In genomic region chr19:51166846-51167490, GRCh38 we compare ENCODE assay signal across 10 cellular contexts. TPM values are rescaled to one million over a fixed set of nuclear protein-coding genes. Genes with fewer than 3 reads are reported as not detected.
DNase-seq lines count a peak whose midpoint lies in the region; ATAC-seq and TF ChIP-seq lines count a peak whose summit lies in the region.
"Had no signal": no experiment of that assay in that cellular context is flagged by ENCODE, and none has a peak within 500 bp of the region (broad histone marks: within the 10 kb centered on the region; RNA-seq: fewer than 3 reads in every experiment).

No MANE protein-coding gene starts in this region.

- peak; percentile 27 for DNase-seq in GF-D8 (lab: John Stamatoyannopoulos, UW)
- peak; percentile 92 for DNase-seq in NB4 (ENCODE audit: low read depth)
- DNase-seq in activated naive CD4-positive, alpha-beta T cell treated with anti-CD3 and anti-CD28 coated beads, Interleukin-2, amount 50 U/mL, for 72 hours (ENCODE audit: low spot score in 2 of 2), result no peak
- no peak for DNase-seq in prostate gland (ENCODE audit: low spot score)
- no peak for DNase-seq in DMS79 treated with DMSO at 0.1 percent for 48 hours (lab: John Stamatoyannopoulos, UW)
- no peak for DNase-seq in PC-3
- no peak for DNase-seq in OCI-M2 (lab: John Stamatoyannopoulos, UW; ENCODE audit: unreplicated experiment)
- DNase-seq: NCI-H2107 had no signal

- H3K9ac ChIP-seq in PC-3 (ENCODE audit: low read length), result no peak overlapping the region

- ATAC-seq in activated naive CD4-positive, alpha-beta T cell treated with anti-CD3 and anti-CD28 coated beads, Interleukin-2, amount 50 U/mL, for 72 hours, result peak; percentile 44 to 89
- no peak for ATAC-seq in PC-3

- H3K36me3 ChIP-seq in neutrophil (no peaks in the 10 kb centered on the region), prostate gland (no peaks in the 10 kb centered on the region), PC-3 (ENCODE audit: low read depth, low read length) (no peaks in the 10 kb centered on the region)
- H3K36me3 ChIP-seq: cardiac muscle cell had no signal

- no peak overlapping the region for H2AFZ ChIP-seq in PC-3 (ENCODE audit: low read length)

- POLR2A ChIA-PET in PC-3 (lab: Charles Lee; ENCODE audit: unreplicated experiment), result no interaction called here

- no peaks in the 10 kb centered on the region for H3K9me3 Mint-ChIP-seq in activated naive CD4-positive, alpha-beta T cell treated with anti-CD3 and anti-CD28 coated beads, Interleukin-2, amount 50 U/mL, for 72 hours

- BruUV-seq in PC-3 (replicated peaks; lab: Mats Ljungman, UMichigan), result no TSS peak

- intact Hi-C loops in prostate gland (cut with DNase I), result no loop called here
- intact Hi-C loops in PC-3 (cut with micrococcal nuclease), result no loop called here

- H4K20me1 ChIP-seq in PC-3 (ENCODE audit: low read length), result no peaks in the 10 kb centered on the region

- H3K27ac ChIP-seq in neutrophil (peak overlapping the region; percentile 65), prostate gland (no peak overlapping the region), PC-3 (ENCODE audit: low read length) (no peak overlapping the region)
- H3K27ac ChIP-seq: cardiac muscle cell had no signal

- H3K9me2 ChIP-seq in PC-3 (replicated peaks; ENCODE audit: low read length), result no peaks in the 10 kb centered on the region

- no peak overlapping the region for H3K4me2 ChIP-seq in PC-3 (ENCODE audit: low read length)

- no peaks in the 10 kb centered on the region for H3F3A ChIP-seq in PC-3 (ENCODE audit: low read length, unreplicated experiment)

- H3K79me2 ChIP-seq in PC-3 (ENCODE audit: low read length), result no peaks in the 10 kb centered on the region

- TF ChIP-seq CTCF in NB4 (IDR thresholded peaks at IDR 0.05; ENCODE audit: low read depth, low read length), result no peak
- TF ChIP-seq CTCF in neutrophil (IDR thresholded peaks at IDR 0.05), result peak; percentile 15
- TF ChIP-seq CTCF in prostate gland (IDR thresholded peaks at IDR 0.05), result no peak
- TF ChIP-seq CTCF in PC-3 (conservative IDR thresholded peaks at IDR 0.05; ENCODE audit: low read depth, low read length), result no peak

- no peak for TF ChIP-seq POLR2A in NB4 (IDR thresholded peaks at IDR 0.05; ENCODE audit: extremely low read depth, insufficient read length)
- TF ChIP-seq POLR2A in prostate gland (IDR thresholded peaks at IDR 0.05), result no peak

- no peaks in the 10 kb centered on the region for H3K36me3 Mint-ChIP-seq in activated naive CD4-positive, alpha-beta T cell treated with anti-CD3 and anti-CD28 coated beads, Interleukin-2, amount 50 U/mL, for 72 hours

- peak overlapping the region; percentile 55 to 77 for H3K27ac Mint-ChIP-seq in activated naive CD4-positive, alpha-beta T cell treated with anti-CD3 and anti-CD28 coated beads, Interleukin-2, amount 50 U/mL, for 72 hours

- CTCF ChIA-PET in PC-3 (lab: Charles Lee), result no interaction called here

- 60% methylated on average over 7 of the region's 9 CpGs for WGBS in prostate gland

- H3K9me3 ChIP-seq in neutrophil (no peaks in the 10 kb centered on the region), prostate gland (no peaks in the 10 kb centered on the region), PC-3 (ENCODE audit: low read length) (no peaks in the 10 kb centered on the region)

- H3K27me3 ChIP-seq in neutrophil (peaks cover 7% of the 10 kb centered on the region), prostate gland (replicated peaks; ENCODE audit: insufficient read depth) (no peaks in the 10 kb centered on the region), PC-3 (ENCODE audit: low read length) (peaks cover 73% of the 10 kb centered on the region)
- H3K27me3 ChIP-seq: cardiac muscle cell had no signal

- peak overlapping the region; percentile 46 for H3K4me3 ChIP-seq in NB4 (ENCODE audit: low read depth, low read length)
- H3K4me3 ChIP-seq in neutrophil (ENCODE audit: low read depth in 1 of 2, low read length in 1 of 2), result peak overlapping the region in 1 of 2 experiments; percentile 28
- H3K4me3 ChIP-seq in prostate gland, result no peak overlapping the region
- H3K4me3 ChIP-seq in PC-3 (ENCODE audit: low read length), result no peak overlapping the region
- H3K4me3 ChIP-seq: cardiac muscle cell had no signal

- peaks cover 9 to 15% of the 10 kb centered on the region in 2 experiments for H3K4me1 ChIP-seq in neutrophil (ENCODE audit: control insufficient read depth in 1 of 2, insufficient read depth in 1 of 2, low read depth in 1 of 2, low read length in 1 of 2)
- no peaks in the 10 kb centered on the region for H3K4me1 ChIP-seq in prostate gland (replicated peaks)
- H3K4me1 ChIP-seq in PC-3 (ENCODE audit: insufficient read depth, low read length), result no peaks in the 10 kb centered on the region

RNA-seq across cellular contexts. Expression of gene SIGLEC7, which starts 24.9 kb away (rescaled TPM):
- total RNA-seq in activated naive CD4-positive, alpha-beta T cell treated with anti-CD3 and anti-CD28 coated beads, Interleukin-2, amount 50 U/mL, for 72 hours, result under 1 TPM in 1 of 2 donors, not detected in 1; 0.34 TPM
- total RNA-seq in prostate gland, result not detected
- not detected in 2 replicates for total RNA-seq in PC-3 (2014; rRNA removed)
- total RNA-seq: cardiac muscle cell had no signal

RNA-seq across cellular contexts. Expression of gene SIGLEC9, which starts 42.3 kb away (rescaled TPM):
- 1 to 10 TPM in 1 of 2 donors, under 1 TPM in 1; 0.87 to 1.1 TPM for total RNA-seq in activated naive CD4-positive, alpha-beta T cell treated with anti-CD3 and anti-CD28 coated beads, Interleukin-2, amount 50 U/mL, for 72 hours
- total RNA-seq in prostate gland, result 1 to 10 TPM in 1 of 2 donors, under 1 TPM in 1; 0.77 to 8.2 TPM
- not detected in 2 replicates for total RNA-seq in PC-3 (2014; rRNA removed)
- total RNA-seq: cardiac muscle cell had no signal

RNA-seq across cellular contexts. Expression of gene CD33, which starts 57.9 kb away (rescaled TPM):
- 1 to 10 TPM in 1 of 2 donors, under 1 TPM in 1; 0.91 to 2.9 TPM for total RNA-seq in activated naive CD4-positive, alpha-beta T cell treated with anti-CD3 and anti-CD28 coated beads, Interleukin-2, amount 50 U/mL, for 72 hours
- total RNA-seq in prostate gland, result 1 to 10 TPM; 1.9 to 2.5 TPM
- total RNA-seq in PC-3 (2014; rRNA removed), result 2.2 and 6.0 TPM in 2 replicates
- total RNA-seq: cardiac muscle cell had no signal

RNA-seq across cellular contexts. Expression of gene CTU1, which starts 58.8 kb away (rescaled TPM):
- 10 to 100 TPM in 1 of 2 donors, 1 to 10 TPM in 1; 9.8 to 11.2 TPM for total RNA-seq in activated naive CD4-positive, alpha-beta T cell treated with anti-CD3 and anti-CD28 coated beads, Interleukin-2, amount 50 U/mL, for 72 hours
- 10 to 100 TPM; 18.7 to 21.4 TPM for total RNA-seq in prostate gland
- 29.0 and 40.8 TPM in 2 replicates for total RNA-seq in PC-3 (2014; rRNA removed)

Comparison
In these comparisons a context has a peak if more than half of its experiments do, and no peak if none do; other contexts are left out.
1. DNase-seq: peak in GF-D8 (single experiment) and NB4 (single experiment); none in activated naive CD4-positive, alpha-beta T cell treated with anti-CD3 and anti-CD28 coated beads, Interleukin-2, amount 50 U/mL, for 72 hours (0 of 2), prostate gland (single experiment), DMS79 treated with DMSO at 0.1 percent for 48 hours (single experiment), PC-3 (single experiment) and OCI-M2 (single experiment).